8 cellular contexts compared by ENCODE assay signal in genomic region chr21:32412162-32412997, GRCh38. TPM values are rescaled to one million over a fixed set of nuclear protein-coding genes. Genes with fewer than 3 reads are reported as not detected.
DNase-seq lines count a peak whose midpoint lies in the region; ATAC-seq and TF ChIP-seq lines count a peak whose summit lies in the region.

TSS of gene EVA1C (plus strand) at chr21:32412706. CDS start at chr21:32412854, 148 bp downstream.

- POLR2A ChIA-PET in activated CD4-positive, alpha-beta memory T cell treated with anti-CD3 and anti-CD28 coated beads for 36 hours (lab: Charles Lee): interaction anchor here (0.6 to 2.7 kb wide), 5 partner anchors 20 to 200 kb away, joined by 3 to 15 read pairs (median 6); partner anchors contain the start of genes CFAP298 and URB1

- TF ChIP-seq CTCF in BE2C (IDR thresholded peaks at IDR 0.05; ENCODE audit: low read depth, low read length) (no peak), dorsolateral prefrontal cortex (IDR thresholded peaks at IDR 0.05 in 54 of 56, conservative IDR thresholded peaks at IDR 0.05 in 2 of 56; ENCODE audit: low read depth in 1 of 56, partially characterized antibody in 56 of 56) (peak in 21 of 56 donors; percentile 1 to 55 (median 24)), right lobe of liver (IDR thresholded peaks at IDR 0.05) (peak in 2 of 4 donors; percentile 6 to 28)

- CTCF ChIA-PET in activated CD4-positive, alpha-beta memory T cell treated with anti-CD3 and anti-CD28 coated beads for 36 hours (lab: Charles Lee): interaction anchor here (0.9 to 2.2 kb wide), 5 partner anchors 10 to 188 kb away, joined by 6 to 16 read pairs (median 10); no protein-coding TSS in a partner anchor

- intact Hi-C loops in activated CD4-positive, alpha-beta memory T cell treated with anti-CD3 and anti-CD28 coated beads for 36 hours (cut with micrococcal nuclease): loop anchor here (1.0 to 2.0 kb wide), 2 partner anchors 200 to 359 kb away; partner anchors contain the start of genes CFAP298 and PAXBP1
- intact Hi-C loops in dorsolateral prefrontal cortex (cut with DNase I): loop anchor here (2.0 to 5.0 kb wide), 4 partner anchors 14 to 314 kb away; no protein-coding TSS in a partner anchor
- intact Hi-C loops in right lobe of liver (cut with DNase I): no loop called here

- H3K4me1 ChIP-seq in BE2C (no peaks in the 10 kb centered on the region), right lobe of liver (peaks cover 0 to 8% (median 0%) of the 10 kb centered on the region in 4 donors)

- H3K36me3 ChIP-seq in BE2C (no peaks in the 10 kb centered on the region), right lobe of liver (no peaks in the 10 kb centered on the region)

- peak within 1 kb of the TSS; percentile 91 for H3K4me3 Mint-ChIP-seq in activated CD4-positive, alpha-beta memory T cell treated with anti-CD3 and anti-CD28 coated beads for 36 hours

- no peaks in the 10 kb centered on the region for H3K9me3 Mint-ChIP-seq in activated CD4-positive, alpha-beta memory T cell treated with anti-CD3 and anti-CD28 coated beads for 36 hours

- peak; percentile 36 for TF ChIP-seq POLR2A in right lobe of liver (IDR thresholded peaks at IDR 0.05)

- DNase-seq in BE2C (peak; percentile 25), NCI-H1105 (lab: John Stamatoyannopoulos, UW) (peak; percentile 62), dorsolateral prefrontal cortex (peak in 7 of 10 donors; percentile 20 to 78 (median 43)), right lobe of liver (peak; percentile 62 to 75 (median 73))
- peak; percentile 76 for DNase-seq in activated CD4-positive, alpha-beta memory T cell treated with anti-CD3 and anti-CD28 coated beads for 36 hours
- peak; percentile 54 to 60 for DNase-seq in stimulated activated CD4-positive, alpha-beta T cell treated with anti-CD3 and anti-CD28 coated beads, Interleukin-2, amount 100 ng/mL, for 48 hours

- H3K4me1 Mint-ChIP-seq in activated CD4-positive, alpha-beta memory T cell treated with anti-CD3 and anti-CD28 coated beads for 36 hours (ENCODE audit: low read depth): peaks cover 33% of the 10 kb centered on the region

- no peaks in the 10 kb centered on the region for H3K36me3 Mint-ChIP-seq in activated CD4-positive, alpha-beta memory T cell treated with anti-CD3 and anti-CD28 coated beads for 36 hours

- ATAC-seq in right lobe of liver (peak; percentile 46 to 74 (median 66)), GM18868 (IDR thresholded peaks at IDR 0.05; ENCODE audit: unreplicated experiment) (no peak), GM19395 (IDR thresholded peaks at IDR 0.05; ENCODE audit: unreplicated experiment) (no peak)

- peak within 1 kb of the TSS; percentile 36 for H3K4me3 ChIP-seq in BE2C (ENCODE audit: low read depth, low read length)
- peak within 1 kb of the TSS; percentile 61 to 92 (median 81) for H3K4me3 ChIP-seq in dorsolateral prefrontal cortex
- H3K4me3 ChIP-seq in right lobe of liver: peak within 1 kb of the TSS; percentile 59 to 64 (median 60)

- WGBS in right lobe of liver (ENCODE audit: insufficient coverage, low coverage, low lambda C conversion rate, missing lambda C conversion rate): no CpG with 5 or more reads among the region's 103 CpGs

- no peaks in the 10 kb centered on the region for H3K27me3 Mint-ChIP-seq in activated CD4-positive, alpha-beta memory T cell treated with anti-CD3 and anti-CD28 coated beads for 36 hours

- H3K27me3 ChIP-seq in BE2C: peaks cover 47% of the 10 kb centered on the region
- no peaks in the 10 kb centered on the region for H3K27me3 ChIP-seq in dorsolateral prefrontal cortex
- H3K27me3 ChIP-seq in right lobe of liver: no peaks in the 10 kb centered on the region

- peak within 1 kb of the TSS; percentile 89 for H3K27ac Mint-ChIP-seq in activated CD4-positive, alpha-beta memory T cell treated with anti-CD3 and anti-CD28 coated beads for 36 hours

- H3K9me3 ChIP-seq in BE2C: no peaks in the 10 kb centered on the region
- H3K9me3 ChIP-seq in right lobe of liver: no peaks in the 10 kb centered on the region

- H3K27ac ChIP-seq in dorsolateral prefrontal cortex (peak within 1 kb of the TSS; percentile 86 to 100 (median 99)), right lobe of liver (peak within 1 kb of the TSS; percentile 77 to 84 (median 84))

RNA-seq across cellular contexts. Expression of gene EVA1C, which starts in this region (rescaled TPM):
- polyA plus RNA-seq in BE2C (2012; ENCODE audit: insufficient read depth, insufficient read length, low read depth): not detected
- 1 to 10 TPM; 9.3 to 9.6 TPM for total RNA-seq in activated CD4-positive, alpha-beta memory T cell treated with anti-CD3 and anti-CD28 coated beads for 36 hours
- total RNA-seq in dorsolateral prefrontal cortex (10 to 100 TPM; 15.9 to 52.5 (median 27.2) TPM), right lobe of liver (1 to 10 TPM; 2.4 to 5.9 (median 4.2) TPM)

Comparison
In these comparisons a context has a peak if more than half of its experiments do, and no peak if none do; other contexts are left out.
1. DNase-seq: peak in every context shown above with its lines; median percentile 76 in activated CD4-positive, alpha-beta memory T cell treated with anti-CD3 and anti-CD28 coated beads for 36 hours; 73 in right lobe of liver; 62 in NCI-H1105; 57 in stimulated activated CD4-positive, alpha-beta T cell treated with anti-CD3 and anti-CD28 coated beads, Interleukin-2, amount 100 ng/mL, for 48 hours; 43 in dorsolateral prefrontal cortex; 25 in BE2C.
2. ATAC-seq: peak in right lobe of liver (4 of 4); none in GM18868 (single experiment) and GM19395 (single experiment).
3. intact Hi-C loops: an anchor here in activated CD4-positive, alpha-beta memory T cell treated with anti-CD3 and anti-CD28 coated beads for 36 hours (1.0 to 2.0 kb wide) and dorsolateral prefrontal cortex (2.0 to 5.0 kb wide); none called in right lobe of liver.
4. Peak in every context shown above with its lines, with median percentiles within 50 percentile points of each other: H3K4me3 ChIP-seq.